10 cellular contexts compared by ENCODE assay signal in the genomic region with DNA sequence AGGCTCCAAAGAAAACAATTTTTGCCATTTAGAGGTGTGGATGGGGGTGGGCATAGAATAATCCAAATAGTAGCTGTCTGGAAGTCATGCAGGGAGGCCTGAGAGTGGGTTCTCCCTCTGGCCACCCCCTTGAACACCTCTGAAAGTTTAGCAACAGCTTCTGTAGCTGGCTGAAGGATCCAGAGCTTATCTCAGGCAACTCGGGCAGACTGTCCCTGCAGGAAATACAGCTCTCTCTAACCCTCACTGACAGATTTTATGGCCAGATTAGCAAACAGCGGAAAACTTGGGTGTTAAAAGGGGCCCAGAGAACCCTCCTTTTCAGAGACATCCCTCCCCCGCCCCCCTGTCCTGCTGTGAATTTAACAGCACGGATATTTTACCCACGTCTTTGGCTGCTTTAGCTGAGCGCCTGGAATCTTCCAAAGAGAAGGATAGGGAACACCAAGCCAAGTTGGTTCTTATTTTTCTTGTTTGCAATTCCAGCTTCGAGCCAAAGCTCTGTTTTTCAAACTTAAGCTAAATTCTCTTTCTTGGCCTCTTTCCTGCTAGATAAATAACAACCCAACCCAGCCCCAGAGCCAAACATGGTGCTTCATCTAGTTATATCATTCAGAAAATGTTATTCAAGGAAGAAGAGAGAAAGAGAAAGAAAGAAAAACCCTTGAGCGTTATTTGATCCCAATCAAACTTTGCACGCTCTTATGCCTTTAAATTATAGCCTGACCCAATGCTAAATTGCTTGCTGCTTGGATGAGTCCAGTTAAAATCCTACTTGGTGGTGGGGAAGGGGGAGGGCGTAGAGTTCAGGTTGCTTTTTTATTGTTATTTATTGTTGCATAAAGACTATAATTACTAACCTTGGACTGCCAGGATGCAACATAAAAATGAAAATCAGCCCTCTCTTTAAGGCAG. TPM values are rescaled to one million over a fixed set of nuclear protein-coding genes. Genes with fewer than 3 reads are reported as not detected.
DNase-seq lines count a peak whose midpoint lies in the region; ATAC-seq and TF ChIP-seq lines count a peak whose summit lies in the region.
"Had no signal": no experiment of that assay in that cellular context is flagged by ENCODE, and none has a peak within 500 bp of the region (broad histone marks: within the 10 kb centered on the region; RNA-seq: fewer than 3 reads in every experiment).

No MANE protein-coding gene starts in this region.

- POLR2A ChIA-PET in WTC11 (lab: Charles Lee), result interaction anchor here (0.5 to 1.0 kb wide), 2 partner anchors 18 to 163 kb away, joined by 3 to 4 read pairs; no protein-coding TSS in a partner anchor

- peak overlapping the region; percentile 41 to 44 (median 43) for H3K27ac ChIP-seq in thyroid gland

- H3K36me3 ChIP-seq in thyroid gland, result no peaks in the 10 kb centered on the region

- peaks cover 8% of the 10 kb centered on the region for H3K36me3 Mint-ChIP-seq in activated T-cell treated with anti-CD3 and anti-CD28 coated beads, Interleukin-2, amount 50 U/mL, for 24 hours (ENCODE audit: low read depth)
- no peaks in the 10 kb centered on the region for H3K36me3 Mint-ChIP-seq in WTC11
- peaks cover 0 to 12% (median 0%) of the 10 kb centered on the region in 3 donors for H3K36me3 Mint-ChIP-seq in immature natural killer cell

- ATAC-seq in WTC11 (no peak), GM18909 (IDR thresholded peaks at IDR 0.05; ENCODE audit: poor library complexity, unreplicated experiment) (no peak)
- ATAC-seq: body of pancreas had no signal

- H3K9me3 Mint-ChIP-seq in activated T-cell treated with anti-CD3 and anti-CD28 coated beads, Interleukin-2, amount 50 U/mL, for 24 hours, result no peaks in the 10 kb centered on the region
- H3K9me3 Mint-ChIP-seq in WTC11 (no peaks in the 10 kb centered on the region), immature natural killer cell (no peaks in the 10 kb centered on the region)

- intact Hi-C loops in thyroid gland (cut with DNase I), result no loop called here

- no peak overlapping the region for H3K4me3 ChIP-seq in thyroid gland (replicated peaks in 1 of 3)
- H3K4me3 ChIP-seq: body of pancreas had no signal

- peaks cover 57% of the 10 kb centered on the region for H3K27me3 ChIP-seq in thyroid gland

- peak overlapping the region; percentile 82 for H3K27ac Mint-ChIP-seq in activated T-cell treated with anti-CD3 and anti-CD28 coated beads, Interleukin-2, amount 50 U/mL, for 24 hours
- H3K27ac Mint-ChIP-seq in WTC11 (no peak overlapping the region), immature natural killer cell (peak overlapping the region; percentile 23 to 99 (median 86))

- TF ChIP-seq CTCF in WTC11 (IDR thresholded peaks at IDR 0.05) (no peak), thyroid gland (IDR thresholded peaks at IDR 0.05) (no peak)

- peaks cover 22% of the 10 kb centered on the region for H3K27me3 Mint-ChIP-seq in activated T-cell treated with anti-CD3 and anti-CD28 coated beads, Interleukin-2, amount 50 U/mL, for 24 hours
- H3K27me3 Mint-ChIP-seq in WTC11 (ENCODE audit: low read depth) (peaks cover 99% of the 10 kb centered on the region; the same call in 1 of the 2 replicates), immature natural killer cell (ENCODE audit: low read depth in 3 of 3) (peaks cover 2 to 10% (median 7%) of the 10 kb centered on the region in 3 donors)

- no peaks in the 10 kb centered on the region for H3K9me3 ChIP-seq in thyroid gland
- H3K9me3 ChIP-seq: body of pancreas had no signal

- no peaks in the 10 kb centered on the region for H3K4me1 ChIP-seq in thyroid gland

- no peak for DNase-seq in activated T-cell treated with anti-CD3 and anti-CD28 coated beads, Interleukin-2, amount 50 U/mL, for 24 hours
- no peak for DNase-seq in activated T-cell treated with anti-CD3 and anti-CD28 coated beads, Interleukin-2, amount 50 U/mL, for 48 hours
- DNase-seq in WTC11 (ENCODE audit: low spot score) (no peak), immature natural killer cell (no peak), thyroid gland (no peak), GM19238 (ENCODE audit: insufficient read length, low spot score) (no peak)
- DNase-seq in stimulated activated CD4-positive, alpha-beta T cell treated with anti-CD3 and anti-CD28 coated beads, Interleukin-2, amount 100 ng/mL, for 48 hours, result no peak
- DNase-seq: body of pancreas had no signal

- CTCF ChIA-PET in WTC11 (lab: Charles Lee), result interaction anchor here (0.6 to 2.3 kb wide), 11 partner anchors 17 to 286 kb away, joined by 3 to 8 read pairs (median 4); no protein-coding TSS in a partner anchor

- H3K4me3 Mint-ChIP-seq in activated T-cell treated with anti-CD3 and anti-CD28 coated beads, Interleukin-2, amount 50 U/mL, for 24 hours, result peak overlapping the region; percentile 56
- H3K4me3 Mint-ChIP-seq in WTC11, result peak overlapping the region; percentile 41
- H3K4me3 Mint-ChIP-seq in immature natural killer cell, result peak overlapping the region; percentile 71 to 85 (median 75)

- WGBS in thyroid gland, 2 donors, result 20 to 22% methylated on average over 10 of the region's 10 CpGs

- no peak for TF ChIP-seq POLR2A in thyroid gland (IDR thresholded peaks at IDR 0.05)

- peaks cover 44% of the 10 kb centered on the region for H3K4me1 Mint-ChIP-seq in activated T-cell treated with anti-CD3 and anti-CD28 coated beads, Interleukin-2, amount 50 U/mL, for 24 hours (ENCODE audit: low read depth)
- peaks cover 73% of the 10 kb centered on the region for H3K4me1 Mint-ChIP-seq in WTC11
- peaks cover 53 to 59% of the 10 kb centered on the region in 2 donors for H3K4me1 Mint-ChIP-seq in immature natural killer cell

TF ChIP-seq in WTC11, 78 proteins besides CTCF, POLR2A, EP300 and RAD21 (continues in another document):
- TF ChIP-seq FOXK1 (CRISPR knock-in tag; IDR thresholded peaks at IDR 0.05) (no peak), ZNF263 (CRISPR knock-in tag; IDR thresholded peaks at IDR 0.05; ENCODE audit: low read depth) (no peak), NFYB (CRISPR knock-in tag; conservative IDR thresholded peaks at IDR 0.05; ENCODE audit: low read depth) (no peak), ATF1 (CRISPR knock-in tag; IDR thresholded peaks at IDR 0.05) (no peak)
- TF ChIP-seq, protein P1, sequence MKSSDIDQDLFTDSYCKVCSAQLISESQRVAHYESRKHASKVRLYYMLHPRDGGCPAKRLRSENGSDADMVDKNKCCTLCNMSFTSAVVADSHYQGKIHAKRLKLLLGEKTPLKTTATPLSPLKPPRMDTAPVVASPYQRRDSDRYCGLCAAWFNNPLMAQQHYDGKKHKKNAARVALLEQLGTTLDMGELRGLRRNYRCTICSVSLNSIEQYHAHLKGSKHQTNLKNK (CRISPR knock-in tag; IDR thresholded peaks at IDR 0.05), result no peak
- TF ChIP-seq, protein P2, sequence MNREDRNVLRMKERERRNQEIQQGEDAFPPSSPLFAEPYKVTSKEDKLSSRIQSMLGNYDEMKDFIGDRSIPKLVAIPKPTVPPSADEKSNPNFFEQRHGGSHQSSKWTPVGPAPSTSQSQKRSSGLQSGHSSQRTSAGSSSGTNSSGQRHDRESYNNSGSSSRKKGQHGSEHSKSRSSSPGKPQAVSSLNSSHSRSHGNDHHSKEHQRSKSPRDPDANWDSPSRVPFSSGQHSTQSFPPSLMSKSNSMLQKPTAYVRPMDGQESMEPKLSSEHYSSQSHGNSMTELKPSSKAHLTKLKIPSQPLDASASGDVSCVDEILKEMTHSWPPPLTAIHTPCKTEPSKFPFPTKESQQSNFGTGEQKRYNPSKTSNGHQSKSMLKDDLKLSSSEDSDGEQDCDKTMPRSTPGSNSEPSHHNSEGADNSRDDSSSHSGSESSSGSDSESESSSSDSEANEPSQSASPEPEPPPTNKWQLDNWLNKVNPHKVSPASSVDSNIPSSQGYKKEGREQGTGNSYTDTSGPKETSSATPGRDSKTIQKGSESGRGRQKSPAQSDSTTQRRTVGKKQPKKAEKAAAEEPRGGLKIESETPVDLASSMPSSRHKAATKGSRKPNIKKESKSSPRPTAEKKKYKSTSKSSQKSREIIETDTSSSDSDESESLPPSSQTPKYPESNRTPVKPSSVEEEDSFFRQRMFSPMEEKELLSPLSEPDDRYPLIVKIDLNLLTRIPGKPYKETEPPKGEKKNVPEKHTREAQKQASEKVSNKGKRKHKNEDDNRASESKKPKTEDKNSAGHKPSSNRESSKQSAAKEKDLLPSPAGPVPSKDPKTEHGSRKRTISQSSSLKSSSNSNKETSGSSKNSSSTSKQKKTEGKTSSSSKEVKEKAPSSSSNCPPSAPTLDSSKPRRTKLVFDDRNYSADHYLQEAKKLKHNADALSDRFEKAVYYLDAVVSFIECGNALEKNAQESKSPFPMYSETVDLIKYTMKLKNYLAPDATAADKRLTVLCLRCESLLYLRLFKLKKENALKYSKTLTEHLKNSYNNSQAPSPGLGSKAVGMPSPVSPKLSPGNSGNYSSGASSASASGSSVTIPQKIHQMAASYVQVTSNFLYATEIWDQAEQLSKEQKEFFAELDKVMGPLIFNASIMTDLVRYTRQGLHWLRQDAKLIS (CRISPR knock-in tag; IDR thresholded peaks at IDR 0.05; ENCODE audit: borderline replicate concordance), result no peak
- TF ChIP-seq, protein P3, sequence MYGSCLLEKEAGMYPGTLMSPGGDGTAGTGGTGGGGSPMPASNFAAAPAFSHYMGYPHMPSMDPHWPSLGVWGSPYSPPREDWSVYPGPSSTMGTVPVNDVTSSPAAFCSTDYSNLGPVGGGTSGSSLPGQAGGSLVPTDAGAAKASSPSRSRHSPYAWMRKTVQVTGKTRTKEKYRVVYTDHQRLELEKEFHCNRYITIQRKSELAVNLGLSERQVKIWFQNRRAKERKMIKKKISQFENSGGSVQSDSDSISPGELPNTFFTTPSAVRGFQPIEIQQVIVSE (CRISPR knock-in tag; IDR thresholded peaks at IDR 0.05; ENCODE audit: borderline replicate concordance), result no peak

RNA-seq across cellular contexts. Expression of a gene that starts 2.3 kb away (rescaled TPM):
- total RNA-seq in WTC11 (2021), result 1.3 to 3.7 TPM (median 2.0 TPM) in 3 replicates
- polyA plus RNA-seq in immature natural killer cell, result 10 to 100 TPM; 15.9 to 32.6 (median 18.3) TPM
- 1 to 10 TPM; 2.6 to 9.4 (median 5.2) TPM for total RNA-seq in thyroid gland

RNA-seq across cellular contexts. Expression of a gene that starts 16.4 kb away (rescaled TPM):
- total RNA-seq in WTC11 (2021) (0.41 to 0.63 TPM (median 0.55 TPM) in 3 replicates), thyroid gland (not detected)
- polyA plus RNA-seq in immature natural killer cell, result not detected
- total RNA-seq: body of pancreas had no signal
- polyA plus RNA-seq: BJ had no signal

RNA-seq across cellular contexts. Expression of a gene that starts 31.0 kb away (rescaled TPM):
- total RNA-seq in WTC11 (2021) (0.04 TPM in 1 of 3 replicates, not detected in the others), thyroid gland (1 to 10 TPM in 1 of 4 donors, under 1 TPM in 3; 0.67 to 1.2 (median 0.80) TPM)
- under 1 TPM in 2 of 3 donors, not detected in 1; 0.14 to 0.53 TPM for polyA plus RNA-seq in immature natural killer cell
- polyA plus RNA-seq: BJ had no signal

RNA-seq across cellular contexts. Expression of a gene that starts 42.9 kb away (rescaled TPM):
- total RNA-seq in WTC11 (2021) (0.09 to 0.30 TPM (median 0.11 TPM) in 3 replicates), thyroid gland (1 to 10 TPM; 1.5 to 6.7 (median 4.3) TPM)
- polyA plus RNA-seq in immature natural killer cell, result under 1 TPM in 2 of 3 donors, not detected in 1; 0.26 to 0.45 TPM
- polyA plus RNA-seq: BJ had no signal

RNA-seq across cellular contexts. Expression of a gene that starts 46.4 kb away (rescaled TPM):
- total RNA-seq in WTC11 (2021) (not detected in 3 replicates), thyroid gland (1 to 10 TPM in 1 of 4 donors, under 1 TPM in 2, not detected in 1; 0.11 to 1.6 (median 0.49) TPM)
- polyA plus RNA-seq in immature natural killer cell, result not detected
- polyA plus RNA-seq: BJ had no signal
